8 cellular contexts compared by ENCODE assay signal in genomic region chr14:102055181-102055901, GRCh38. TPM values are rescaled to one million over a fixed set of nuclear protein-coding genes. Genes with fewer than 3 reads are reported as not detected.
DNase-seq lines count a peak whose midpoint lies in the region; ATAC-seq and TF ChIP-seq lines count a peak whose summit lies in the region.
"Had no signal": no experiment of that assay in that cellular context is flagged by ENCODE, and none has a peak within 500 bp of the region (broad histone marks: within the 10 kb centered on the region; RNA-seq: fewer than 3 reads in every experiment).

No MANE protein-coding gene starts in this region.

- H3K9me3 Mint-ChIP-seq in activated CD8-positive, alpha-beta T cell treated with anti-CD3 and anti-CD28 coated beads, Interleukin-2, amount 10 ng/mL, durations not matched to agents 7 days and 5 days (ENCODE audit: insufficient read depth), result no peaks in the 10 kb centered on the region
- no peaks in the 10 kb centered on the region for H3K9me3 Mint-ChIP-seq in progenitor cell of endocrine pancreas (ENCODE audit: low read depth)

- no peak overlapping the region for H2AFZ ChIP-seq in GM23248

- H3F3A ChIP-seq in GM23248 (ENCODE audit: insufficient read depth), result peaks cover 51% of the 10 kb centered on the region

- H3K27ac Mint-ChIP-seq in activated CD8-positive, alpha-beta T cell treated with anti-CD3 and anti-CD28 coated beads, Interleukin-2, amount 10 ng/mL, durations not matched to agents 7 days and 5 days, result peak overlapping the region; percentile 61
- peak overlapping the region; percentile 93 for H3K27ac Mint-ChIP-seq in progenitor cell of endocrine pancreas

- no peaks in the 10 kb centered on the region for H3K9me3 ChIP-seq in GM23248 (ENCODE audit: low read depth)

- peaks cover 23% of the 10 kb centered on the region for H3K36me3 Mint-ChIP-seq in activated CD8-positive, alpha-beta T cell treated with anti-CD3 and anti-CD28 coated beads, Interleukin-2, amount 10 ng/mL, durations not matched to agents 7 days and 5 days (ENCODE audit: low read depth)
- peaks cover 25% of the 10 kb centered on the region for H3K36me3 Mint-ChIP-seq in progenitor cell of endocrine pancreas (ENCODE audit: insufficient read depth)

- no peak overlapping the region for H3K4me3 Mint-ChIP-seq in activated CD8-positive, alpha-beta T cell treated with anti-CD3 and anti-CD28 coated beads, Interleukin-2, amount 10 ng/mL, durations not matched to agents 7 days and 5 days
- no peak overlapping the region for H3K4me3 Mint-ChIP-seq in progenitor cell of endocrine pancreas (ENCODE audit: low read depth)

- peaks cover 3% of the 10 kb centered on the region for H3K27me3 Mint-ChIP-seq in activated CD8-positive, alpha-beta T cell treated with anti-CD3 and anti-CD28 coated beads, Interleukin-2, amount 10 ng/mL, durations not matched to agents 7 days and 5 days (ENCODE audit: low read depth)
- no peaks in the 10 kb centered on the region for H3K27me3 Mint-ChIP-seq in progenitor cell of endocrine pancreas

- peak; percentile 80 for DNase-seq in GM23248
- DNase-seq in activated CD8-positive, alpha-beta T cell treated with anti-CD3 and anti-CD28 coated beads, Interleukin-2, amount 10 ng/mL, durations not matched to agents 7 days and 5 days, result no peak
- DNase-seq in fibroblast of villous mesenchyme (ENCODE audit: low read depth), result peak; percentile 57
- DNase-seq in progenitor cell of endocrine pancreas (ENCODE audit: low spot score, unreplicated experiment), result no peak
- DNase-seq in UCSD-AML1 (lab: John Stamatoyannopoulos, UW; ENCODE audit: unreplicated experiment), result no peak
- DNase-seq in effector CD4-positive, alpha-beta T cell, result no peak

- H3K4me3 ChIP-seq in GM23248 (no peak overlapping the region), fibroblast of villous mesenchyme (ENCODE audit: low read depth, low read length) (no peak overlapping the region)
- H3K4me3 ChIP-seq: cardiac muscle cell had no signal

- 0 out of 2 replicates have a peak overlapping the region, but pooled peaks have one; percentile 8 for H3K27ac ChIP-seq in GM23248
- H3K27ac ChIP-seq: cardiac muscle cell had no signal

- POLR2A ChIA-PET in activated CD8-positive, alpha-beta T cell treated with anti-CD3 and anti-CD28 coated beads, Interleukin-2, amount 10 ng/mL, durations not matched to agents 7 days and 5 days (lab: Charles Lee), result interaction anchor here (1.2 kb wide), 1 partner anchor 19 kb away, joined by 3 read pairs; no protein-coding TSS in a partner anchor

- H3K4me1 Mint-ChIP-seq in activated CD8-positive, alpha-beta T cell treated with anti-CD3 and anti-CD28 coated beads, Interleukin-2, amount 10 ng/mL, durations not matched to agents 7 days and 5 days (ENCODE audit: low read depth), result peaks cover 12% of the 10 kb centered on the region
- peaks cover 15% of the 10 kb centered on the region for H3K4me1 Mint-ChIP-seq in progenitor cell of endocrine pancreas (ENCODE audit: low read depth)

- H4K20me1 ChIP-seq in GM23248 (ENCODE audit: insufficient read depth), result no peaks in the 10 kb centered on the region

- no peaks in the 10 kb centered on the region for H3K27me3 ChIP-seq in GM23248 (replicated peaks; ENCODE audit: insufficient read depth)
- H3K27me3 ChIP-seq: cardiac muscle cell had no signal

- H3K79me2 ChIP-seq in GM23248 (ENCODE audit: insufficient read depth), result no peaks in the 10 kb centered on the region

- H3K9ac ChIP-seq in GM23248, result no peak overlapping the region

- no peaks in the 10 kb centered on the region for H3K9me2 ChIP-seq in GM23248 (ENCODE audit: insufficient read depth)

- ATAC-seq in activated CD8-positive, alpha-beta T cell treated with anti-CD3 and anti-CD28 coated beads, Interleukin-2, amount 10 ng/mL, durations not matched to agents 7 days and 5 days, result no peak
- no peak for ATAC-seq in HG02610 (IDR thresholded peaks at IDR 0.05; ENCODE audit: unreplicated experiment)

- no peak overlapping the region for H3K4me2 ChIP-seq in GM23248 (ENCODE audit: unreplicated experiment)

- in situ Hi-C loops in GM23248 (cut with MboI), result no loop called here

- H3K4me1 ChIP-seq in GM23248 (ENCODE audit: insufficient read depth), result peaks cover 10% of the 10 kb centered on the region; the same call in 1 of the 2 replicates

- no peak for TF ChIP-seq CTCF in fibroblast of villous mesenchyme (IDR thresholded peaks at IDR 0.05; ENCODE audit: insufficient read depth, low read depth, low read length)
- TF ChIP-seq CTCF in progenitor cell of endocrine pancreas (IDR thresholded peaks at IDR 0.05; ENCODE audit: unreplicated experiment), result no peak

- 78% methylated on average over 19 to 24 of the region's 24 CpGs for WGBS in GM23248 (ENCODE audit: low coverage in 1 of 2, low lambda C conversion rate in 2 of 2, missing lambda C conversion rate in 2 of 2), 2 experiments

- CTCF ChIA-PET in activated CD8-positive, alpha-beta T cell treated with anti-CD3 and anti-CD28 coated beads, Interleukin-2, amount 10 ng/mL, durations not matched to agents 7 days and 5 days (lab: Charles Lee), result interaction anchor here (1.6 to 1.8 kb wide), 2 partner anchors 41 to 42 kb away, joined by 3 to 4 read pairs; no protein-coding TSS in a partner anchor

- H3K36me3 ChIP-seq in GM23248 (ENCODE audit: low read depth), result peaks cover 34% of the 10 kb centered on the region

RNA-seq across cellular contexts. Expression of gene HSP90AA1, which starts 31.5 kb away (rescaled TPM):
- total RNA-seq in GM23248 (2014; rRNA removed; shearing (Covaris generic)), result 371 and 428 TPM in 2 replicates
- polyA plus RNA-seq in GM23248 (2016; fragmentation: Nextera tagmentation; extraction: Ambion mirVana), result 638 and 655 TPM in 2 replicates
- total RNA-seq in activated CD8-positive, alpha-beta T cell treated with anti-CD3 and anti-CD28 coated beads, Interleukin-2, amount 10 ng/mL, durations not matched to agents 7 days and 5 days, result 100 to 1,000 TPM; 702 to 715 TPM
- total RNA-seq in fibroblast of villous mesenchyme (166 and 321 TPM in 2 replicates), progenitor cell of endocrine pancreas (796 and 811 TPM in 2 replicates)

Comparison
In these comparisons a context has a peak if more than half of its experiments do, and no peak if none do; other contexts are left out.
1. DNase-seq: peak in GM23248 (single experiment) and fibroblast of villous mesenchyme (single experiment); none in activated CD8-positive, alpha-beta T cell treated with anti-CD3 and anti-CD28 coated beads, Interleukin-2, amount 10 ng/mL, durations not matched to agents 7 days and 5 days (single experiment), progenitor cell of endocrine pancreas (single experiment), UCSD-AML1 (single experiment) and effector CD4-positive, alpha-beta T cell (single experiment).